ENCODE assay signal across 13 cellular contexts in the genomic region with DNA sequence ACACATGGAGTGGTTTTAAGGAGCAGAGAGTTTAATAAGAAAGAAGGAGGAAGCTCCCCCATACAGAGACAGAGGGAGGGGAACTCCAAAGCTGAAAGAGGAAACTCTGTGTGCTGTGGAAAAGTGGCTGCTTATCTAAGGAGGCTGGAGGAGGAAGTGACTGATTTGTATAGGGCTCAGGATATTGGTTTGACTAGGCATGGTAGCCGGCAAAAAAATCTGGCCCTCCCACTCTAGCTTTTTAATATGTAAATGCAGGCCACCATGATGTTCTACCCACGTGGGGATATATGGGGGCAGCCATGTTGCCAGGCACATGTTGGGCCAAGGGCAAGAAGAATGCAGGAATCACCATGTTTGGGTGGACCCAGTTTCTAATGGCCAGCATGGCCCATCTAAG.
DNase-seq lines count a peak whose midpoint lies in the region; ATAC-seq lines count a peak whose summit lies in the region.
"Had no signal": no experiment of that assay in that cellular context is flagged by ENCODE, and none has a peak within 500 bp of the region (broad histone marks: within the 10 kb centered on the region; RNA-seq: fewer than 3 reads in every experiment).

No MANE protein-coding gene starts in this region.

- ATAC-seq in GM18870 (IDR thresholded peaks at IDR 0.05; ENCODE audit: unreplicated experiment) (peak; percentile 56), HG02763 (IDR thresholded peaks at IDR 0.05; ENCODE audit: unreplicated experiment) (peak; percentile 44)
- ATAC-seq: natural killer cell treated with Interleukin-12 subunit alpha and Interleukin-12 subunit beta and Interleukin-15 and Interleukin-18, amount 100 ng/mL, for 72 hours; stimulated activated effector memory CD8-positive, alpha-beta T cell treated with anti-CD3 and anti-CD28 coated beads, Interleukin-12 subunit alpha, Interleukin-12 subunit beta, amount 100 ng/mL, for 72 hours; T-helper 17 cell had no signal

- POLR2A ChIA-PET in activated CD4-positive, alpha-beta T cell treated with anti-CD3 and anti-CD28 coated beads, Interleukin-2, amount 10 ng/mL, durations not matched to agents 7 days and 5 days (lab: Charles Lee) = no interaction called here

- peaks cover 3% of the 10 kb centered on the region for H3K9me3 Mint-ChIP-seq in activated CD4-positive, alpha-beta T cell treated with anti-CD3 and anti-CD28 coated beads, Interleukin-2, amount 10 ng/mL, durations not matched to agents 7 days and 5 days
- H3K9me3 Mint-ChIP-seq: natural killer cell treated with Interleukin-12 subunit alpha and Interleukin-12 subunit beta and Interleukin-15 and Interleukin-18, amount 100 ng/mL, for 72 hours had no signal

- in situ Hi-C loops in ACHN (cut with HindIII; ENCODE audit: low pct_ligation_motif_present, low pct_unique_long_range_greater_than_20kb, low sequenced_read_pairs) = no loop called here

- CTCF ChIA-PET in activated CD4-positive, alpha-beta T cell treated with anti-CD3 and anti-CD28 coated beads, Interleukin-2, amount 10 ng/mL, durations not matched to agents 7 days and 5 days (lab: Charles Lee) = no interaction called here

- H3K4me3 Mint-ChIP-seq in activated CD4-positive, alpha-beta T cell treated with anti-CD3 and anti-CD28 coated beads, Interleukin-2, amount 10 ng/mL, durations not matched to agents 7 days and 5 days = no peak overlapping the region
- H3K4me3 Mint-ChIP-seq: immature natural killer cell; natural killer cell treated with Interleukin-12 subunit alpha and Interleukin-12 subunit beta and Interleukin-15 and Interleukin-18, amount 100 ng/mL, for 72 hours; stimulated activated effector memory CD8-positive, alpha-beta T cell treated with anti-CD3 and anti-CD28 coated beads, Interleukin-12 subunit alpha, Interleukin-12 subunit beta, amount 100 ng/mL, for 72 hours; T-helper 17 cell had no signal

- H3K36me3 Mint-ChIP-seq in activated CD4-positive, alpha-beta T cell treated with anti-CD3 and anti-CD28 coated beads, Interleukin-2, amount 10 ng/mL, durations not matched to agents 7 days and 5 days (ENCODE audit: low read depth) = no peaks in the 10 kb centered on the region
- H3K36me3 Mint-ChIP-seq: immature natural killer cell; natural killer cell treated with Interleukin-12 subunit alpha and Interleukin-12 subunit beta and Interleukin-15 and Interleukin-18, amount 100 ng/mL, for 72 hours; stimulated activated effector memory CD8-positive, alpha-beta T cell treated with anti-CD3 and anti-CD28 coated beads, Interleukin-12 subunit alpha, Interleukin-12 subunit beta, amount 100 ng/mL, for 72 hours had no signal

- no peaks in the 10 kb centered on the region for H3K27me3 Mint-ChIP-seq in activated CD4-positive, alpha-beta T cell treated with anti-CD3 and anti-CD28 coated beads, Interleukin-2, amount 10 ng/mL, durations not matched to agents 7 days and 5 days
- H3K27me3 Mint-ChIP-seq: natural killer cell treated with Interleukin-12 subunit alpha and Interleukin-12 subunit beta and Interleukin-15 and Interleukin-18, amount 100 ng/mL, for 72 hours; T-helper 17 cell had no signal

- DNase-seq in NAMALWA (ENCODE audit: low spot score) (peak; percentile 7), midbrain (lab: John Stamatoyannopoulos, UW) (peak; percentile 36), ACHN (no peak), DMS53 treated with DMSO at 0.1 percent for 48 hours (lab: John Stamatoyannopoulos, UW; ENCODE audit: unreplicated experiment) (no peak)
- no peak for DNase-seq in activated CD4-positive, alpha-beta T cell treated with anti-CD3 and anti-CD28 coated beads, Interleukin-2, amount 10 ng/mL, durations not matched to agents 7 days and 5 days
- DNase-seq in activated naive CD4-positive, alpha-beta T cell treated with Interleukin-2 at 50 U/mL for 16 hours = no peak
- DNase-seq: immature natural killer cell, Karpas-422, T-helper 17 cell had no signal

- no peak overlapping the region for H3K27ac Mint-ChIP-seq in activated CD4-positive, alpha-beta T cell treated with anti-CD3 and anti-CD28 coated beads, Interleukin-2, amount 10 ng/mL, durations not matched to agents 7 days and 5 days
- H3K27ac Mint-ChIP-seq: immature natural killer cell; natural killer cell treated with Interleukin-12 subunit alpha and Interleukin-12 subunit beta and Interleukin-15 and Interleukin-18, amount 100 ng/mL, for 72 hours; stimulated activated effector memory CD8-positive, alpha-beta T cell treated with anti-CD3 and anti-CD28 coated beads, Interleukin-12 subunit alpha, Interleukin-12 subunit beta, amount 100 ng/mL, for 72 hours; T-helper 17 cell had no signal

- H3K4me1 Mint-ChIP-seq in activated CD4-positive, alpha-beta T cell treated with anti-CD3 and anti-CD28 coated beads, Interleukin-2, amount 10 ng/mL, durations not matched to agents 7 days and 5 days = no peaks in the 10 kb centered on the region
- H3K4me1 Mint-ChIP-seq: immature natural killer cell; stimulated activated effector memory CD8-positive, alpha-beta T cell treated with anti-CD3 and anti-CD28 coated beads, Interleukin-12 subunit alpha, Interleukin-12 subunit beta, amount 100 ng/mL, for 72 hours; T-helper 17 cell had no signal

Comparison
In these comparisons a context has a peak if more than half of its experiments do, and no peak if none do; other contexts are left out.
1. DNase-seq: peak in NAMALWA (single experiment) and midbrain (single experiment); none in ACHN (single experiment), activated CD4-positive, alpha-beta T cell treated with anti-CD3 and anti-CD28 coated beads, Interleukin-2, amount 10 ng/mL, durations not matched to agents 7 days and 5 days (single experiment), activated naive CD4-positive, alpha-beta T cell treated with Interleukin-2 at 50 U/mL for 16 hours (single experiment) and DMS53 treated with DMSO at 0.1 percent for 48 hours (single experiment).